ENCODE assay signal across 13 cellular contexts in genomic region chr18:24201699-24202687, GRCh38.
"Had no signal": no experiment of that assay in that cellular context is flagged by ENCODE, and none has a peak within 500 bp of the region (broad histone marks: within the 10 kb centered on the region; RNA-seq: fewer than 3 reads in every experiment).

No MANE protein-coding gene starts in this region.

- H3K4me1 Mint-ChIP-seq: activated CD4-positive, alpha-beta T cell treated with anti-CD3 and anti-CD28 coated beads, Interleukin-2, amount 10 ng/mL, durations not matched to agents 7 days and 5 days; activated naive CD8-positive, alpha-beta T cell treated with anti-CD3 and anti-CD28 coated beads for 36 hours had no signal

- H3K4me3 Mint-ChIP-seq: activated CD4-positive, alpha-beta T cell treated with anti-CD3 and anti-CD28 coated beads, Interleukin-2, amount 10 ng/mL, durations not matched to agents 7 days and 5 days; activated naive CD8-positive, alpha-beta T cell treated with anti-CD3 and anti-CD28 coated beads for 36 hours; endodermal cell; nephron had no signal

- H3K27ac Mint-ChIP-seq: activated CD4-positive, alpha-beta T cell treated with anti-CD3 and anti-CD28 coated beads, Interleukin-2, amount 10 ng/mL, durations not matched to agents 7 days and 5 days; activated naive CD8-positive, alpha-beta T cell treated with anti-CD3 and anti-CD28 coated beads for 36 hours; endodermal cell; nephron had no signal

- H3K27me3 Mint-ChIP-seq: activated naive CD8-positive, alpha-beta T cell treated with anti-CD3 and anti-CD28 coated beads for 36 hours had no signal

- ATAC-seq: left lung had no signal

- H3K36me3 Mint-ChIP-seq: activated naive CD8-positive, alpha-beta T cell treated with anti-CD3 and anti-CD28 coated beads for 36 hours had no signal

- DNase-seq: activated CD4-positive, alpha-beta T cell treated with anti-CD3 and anti-CD28 coated beads, Interleukin-2, amount 10 ng/mL, durations not matched to agents 7 days and 5 days; activated CD8-positive, alpha-beta memory T cell treated with anti-CD3 and anti-CD28 coated beads, Interleukin-2, amount 50 U/mL, for 48 hours; activated naive CD8-positive, alpha-beta T cell treated with anti-CD3 and anti-CD28 coated beads for 36 hours; brain microvascular endothelial cell; cerebellar nuclear complex; endodermal cell; left lung; mesenchymal stem cell; stimulated activated CD4-positive, alpha-beta T cell treated with anti-CD3 and anti-CD28 coated beads, Interleukin-12 subunit alpha, Interleukin-12 subunit beta, amount 100 ng/mL, for 4 hours; stimulated activated CD4-positive, alpha-beta T cell treated with anti-CD3 and anti-CD28 coated beads, Interleukin-2, amount 100 ng/mL, for 24 hours; T-helper 9 cell; thyroid gland had no signal

- H3K27ac ChIP-seq: brain microvascular endothelial cell, left lung, thyroid gland had no signal

- H3K9me3 Mint-ChIP-seq: activated CD4-positive, alpha-beta T cell treated with anti-CD3 and anti-CD28 coated beads, Interleukin-2, amount 10 ng/mL, durations not matched to agents 7 days and 5 days; activated naive CD8-positive, alpha-beta T cell treated with anti-CD3 and anti-CD28 coated beads for 36 hours; endodermal cell; nephron had no signal
